Comparison of ENCODE assay signal across 11 cellular contexts in the genomic region with DNA sequence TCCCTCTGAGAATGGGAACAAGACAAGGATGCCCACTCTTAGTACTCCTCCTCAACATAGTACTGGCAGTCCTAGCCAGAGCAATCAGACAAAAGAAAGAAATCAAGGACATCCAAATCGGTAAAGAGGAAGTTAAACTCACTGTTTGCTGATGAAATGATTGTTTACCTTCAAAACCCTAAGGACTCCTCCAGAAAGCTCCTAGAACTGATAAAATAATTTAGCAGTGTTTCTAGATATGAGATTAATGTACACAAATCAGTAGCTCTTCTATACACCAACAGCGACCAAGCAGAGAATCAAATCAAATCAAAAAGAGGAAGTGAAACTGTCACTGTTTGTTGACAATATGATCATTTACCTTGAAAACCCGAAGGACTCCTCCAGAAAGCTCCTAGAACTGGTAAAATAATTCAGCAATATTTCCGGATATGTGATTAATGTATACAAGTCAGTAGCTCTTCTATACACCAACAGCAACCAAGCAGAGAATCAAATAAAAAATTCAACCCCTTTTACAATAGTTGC. TPM values are rescaled to one million over a fixed set of nuclear protein-coding genes. Genes with fewer than 3 reads are reported as not detected.
A peak's percentile ranks its signal among the peaks of the same experiment; 100 is the strongest.
DNase-seq lines count a peak whose midpoint lies in the region; ATAC-seq and TF ChIP-seq lines count a peak whose summit lies in the region.
"Had no signal": no experiment of that assay in that cellular context is flagged by ENCODE, and none has a peak within 500 bp of the region (broad histone marks: within the 10 kb centered on the region; RNA-seq: fewer than 3 reads in every experiment).

No MANE protein-coding gene starts in this region.

- no peak for TF ChIP-seq POLR2A in right lobe of liver (IDR thresholded peaks at IDR 0.05)
- no peak for TF ChIP-seq POLR2A in upper lobe of left lung (IDR thresholded peaks at IDR 0.05)

- peaks cover 9% of the 10 kb centered on the region for H3K9me3 Mint-ChIP-seq in activated CD4-positive, alpha-beta memory T cell treated with anti-CD3 and anti-CD28 coated beads for 36 hours

- H3K27ac ChIP-seq in BLaER1 (no peak overlapping the region), smooth muscle cell (ENCODE audit: low read depth) (no peak overlapping the region), right lobe of liver (no peak overlapping the region), upper lobe of left lung (no peak overlapping the region)
- H3K27ac ChIP-seq: SK-N-MC had no signal

- H3K27me3 ChIP-seq in BLaER1, result no peaks in the 10 kb centered on the region
- H3K27me3 ChIP-seq in smooth muscle cell (ENCODE audit: low read depth), result no peaks in the 10 kb centered on the region
- H3K27me3 ChIP-seq in right lobe of liver, result no peaks in the 10 kb centered on the region
- H3K27me3 ChIP-seq in upper lobe of left lung, result no peaks in the 10 kb centered on the region

- peak overlapping the region; percentile 63 for H3K4me2 ChIP-seq in BLaER1
- H3K4me2 ChIP-seq in smooth muscle cell, result no peak overlapping the region

- CTCF ChIA-PET in activated CD4-positive, alpha-beta memory T cell treated with anti-CD3 and anti-CD28 coated beads for 36 hours (lab: Charles Lee), result interaction anchor here (0.8 to 1.2 kb wide), 4 partner anchors 17 to 108 kb away, joined by 3 to 4 read pairs (median 4); no protein-coding TSS in a partner anchor

- POLR2A ChIA-PET in activated CD4-positive, alpha-beta memory T cell treated with anti-CD3 and anti-CD28 coated beads for 36 hours (lab: Charles Lee), result no interaction called here

- 94% methylated on average over 4 of the region's 4 CpGs for WGBS in smooth muscle cell (ENCODE audit: low lambda C conversion rate)
- WGBS in right lobe of liver (ENCODE audit: insufficient coverage, low coverage, low lambda C conversion rate, missing lambda C conversion rate), result 47% methylated on average over 4 of the region's 4 CpGs
- WGBS in upper lobe of left lung, 2 donors, result 32 to 37% methylated on average over 4 of the region's 4 CpGs

- no peak for DNase-seq in activated CD4-positive, alpha-beta memory T cell treated with anti-CD3 and anti-CD28 coated beads for 36 hours
- DNase-seq in iPS-NIHi7 (ENCODE audit: extremely low spot score) (no peak), smooth muscle cell (lab: John Stamatoyannopoulos, UW; ENCODE audit: unreplicated experiment) (no peak), right lobe of liver (no peak), upper lobe of left lung (no peak)
- DNase-seq: KG1 had no signal

- no peak overlapping the region for H2AFZ ChIP-seq in smooth muscle cell (ENCODE audit: low read depth)

- H3K27me3 Mint-ChIP-seq in activated CD4-positive, alpha-beta memory T cell treated with anti-CD3 and anti-CD28 coated beads for 36 hours, result no peaks in the 10 kb centered on the region

- peak overlapping the region; percentile 59 for H3K27ac Mint-ChIP-seq in activated CD4-positive, alpha-beta memory T cell treated with anti-CD3 and anti-CD28 coated beads for 36 hours
- H3K27ac Mint-ChIP-seq: nephron had no signal

- intact Hi-C loops in activated CD4-positive, alpha-beta memory T cell treated with anti-CD3 and anti-CD28 coated beads for 36 hours (cut with micrococcal nuclease), result loop anchor here (1.0 kb wide), 1 partner anchor 24 kb away; no protein-coding TSS in a partner anchor
- intact Hi-C loops in right lobe of liver (cut with DNase I), result no loop called here

- peaks cover 6% of the 10 kb centered on the region for H3K36me3 Mint-ChIP-seq in activated CD4-positive, alpha-beta memory T cell treated with anti-CD3 and anti-CD28 coated beads for 36 hours

- H3K4me3 ChIP-seq in BLaER1 (no peak overlapping the region; the same call in 1 of the 2 replicates), smooth muscle cell (no peak overlapping the region), right lobe of liver (no peak overlapping the region), upper lobe of left lung (no peak overlapping the region)
- H3K4me3 ChIP-seq: SK-N-MC had no signal

- peak overlapping the region; percentile 35 for H3K4me3 Mint-ChIP-seq in activated CD4-positive, alpha-beta memory T cell treated with anti-CD3 and anti-CD28 coated beads for 36 hours
- H3K4me3 Mint-ChIP-seq: nephron had no signal

- ATAC-seq in GM18861 (IDR thresholded peaks at IDR 0.05; ENCODE audit: unreplicated experiment), result peak; percentile 77
- ATAC-seq in HG03175 (IDR thresholded peaks at IDR 0.05; ENCODE audit: unreplicated experiment), result peak; percentile 67
- no peak for ATAC-seq in right lobe of liver
- no peak for ATAC-seq in upper lobe of left lung (ENCODE audit: low FRiP score in 2 of 2)

- H3F3A ChIP-seq in smooth muscle cell (ENCODE audit: low read depth), result no peaks in the 10 kb centered on the region

- peaks cover 76% of the 10 kb centered on the region for H3K4me1 Mint-ChIP-seq in activated CD4-positive, alpha-beta memory T cell treated with anti-CD3 and anti-CD28 coated beads for 36 hours (ENCODE audit: low read depth)

- H3K9ac ChIP-seq in BLaER1, result no peak overlapping the region
- H3K9ac ChIP-seq in smooth muscle cell (ENCODE audit: low read depth), result no peak overlapping the region

- TF ChIP-seq CTCF in smooth muscle cell (IDR thresholded peaks at IDR 0.05; ENCODE audit: borderline replicate concordance, insufficient read depth, poor library complexity, severe bottlenecking) (no peak), right lobe of liver (IDR thresholded peaks at IDR 0.05) (no peak), upper lobe of left lung (IDR thresholded peaks at IDR 0.05) (no peak)

- H3K4me1 ChIP-seq in BLaER1 (peaks cover 71% of the 10 kb centered on the region), smooth muscle cell (ENCODE audit: low read depth) (peaks cover 10% of the 10 kb centered on the region), right lobe of liver (peaks cover 0 to 15% (median 6%) of the 10 kb centered on the region in 4 donors), upper lobe of left lung (peaks cover 18 to 26% (median 22%) of the 10 kb centered on the region in 4 donors)

- H3K36me3 ChIP-seq in BLaER1, result no peaks in the 10 kb centered on the region
- H3K36me3 ChIP-seq in smooth muscle cell (ENCODE audit: low read depth), result no peaks in the 10 kb centered on the region
- H3K36me3 ChIP-seq in right lobe of liver, result no peaks in the 10 kb centered on the region
- H3K36me3 ChIP-seq in upper lobe of left lung, result no peaks in the 10 kb centered on the region

- no peak for TF ChIP-seq EP300 in upper lobe of left lung (IDR thresholded peaks at IDR 0.05)

- H3K9me3 ChIP-seq in BLaER1, result no peaks in the 10 kb centered on the region; the same call in 1 of the 2 replicates
- H3K9me3 ChIP-seq in smooth muscle cell (replicated peaks; ENCODE audit: low read depth), result no peaks in the 10 kb centered on the region
- H3K9me3 ChIP-seq in right lobe of liver, result no peaks in the 10 kb centered on the region
- H3K9me3 ChIP-seq in upper lobe of left lung, result no peaks in the 10 kb centered on the region

- H4K20me1 ChIP-seq in BLaER1, result no peaks in the 10 kb centered on the region
- no peaks in the 10 kb centered on the region for H4K20me1 ChIP-seq in smooth muscle cell (ENCODE audit: low read depth)

- H3K79me2 ChIP-seq in smooth muscle cell (ENCODE audit: low read depth), result no peaks in the 10 kb centered on the region

RNA-seq across cellular contexts. Expression of gene SERPINB9, which starts 21.7 kb away (rescaled TPM):
- total RNA-seq in activated CD4-positive, alpha-beta memory T cell treated with anti-CD3 and anti-CD28 coated beads for 36 hours, result 10 to 100 TPM; 69.9 to 72.6 TPM
- total RNA-seq in smooth muscle cell (22.4 and 23.7 TPM in 2 replicates), right lobe of liver (10 to 100 TPM in 1 of 6 experiments, 1 to 10 TPM in 5; 1.8 to 19.0 (median 4.6) TPM), upper lobe of left lung (10 to 100 TPM in 2 of 6 donors, 1 to 10 TPM in 4; 7.7 to 14.0 (median 9.3) TPM)
- 12.9 and 14.5 TPM in 2 replicates for polyA plus RNA-seq in smooth muscle cell

RNA-seq across cellular contexts. Expression of gene SERPINB1, which starts 39.8 kb away (rescaled TPM):
- total RNA-seq in activated CD4-positive, alpha-beta memory T cell treated with anti-CD3 and anti-CD28 coated beads for 36 hours, result 100 to 1,000 TPM; 164 to 169 TPM
- total RNA-seq in smooth muscle cell (10.5 and 14.8 TPM in 2 replicates), right lobe of liver (10 to 100 TPM in 5 of 6 experiments, 1 to 10 TPM in 1; 7.2 to 44.6 (median 25.2) TPM), upper lobe of left lung (100 to 1,000 TPM in 4 of 6 donors, 10 to 100 TPM in 2; 56.6 to 184 (median 102) TPM)
- polyA plus RNA-seq in smooth muscle cell, result 17.7 and 21.9 TPM in 2 replicates

Comparison
In these comparisons a context has a peak if more than half of its experiments do, and no peak if none do; other contexts are left out.
1. ATAC-seq: peak in GM18861 (single experiment) and HG03175 (single experiment); none in right lobe of liver (0 of 4) and upper lobe of left lung (0 of 2).